In genomic region chr20:25067102-25067987, GRCh38 we compare ENCODE assay signal across 1 cellular context.
TF ChIP-seq lines count a peak whose summit lies in the region.

No MANE protein-coding gene starts in this region.

TF ChIP-seq in GM12878, 131 proteins besides CTCF, POLR2A, EP300 and RAD21:
- peak; percentile 90 for TF ChIP-seq BCL3 (IDR thresholded peaks at IDR 0.05; ENCODE audit: borderline replicate concordance, insufficient read depth, low read depth, low read length, poor library complexity, severe bottlenecking)
- no peak for TF ChIP-seq LARP7 (IDR thresholded peaks at IDR 0.05)
- no peak for TF ChIP-seq RELB (IDR thresholded peaks at IDR 0.05; ENCODE audit: low read depth)
